ENCODE assay signal across 21 cellular contexts in the genomic region with DNA sequence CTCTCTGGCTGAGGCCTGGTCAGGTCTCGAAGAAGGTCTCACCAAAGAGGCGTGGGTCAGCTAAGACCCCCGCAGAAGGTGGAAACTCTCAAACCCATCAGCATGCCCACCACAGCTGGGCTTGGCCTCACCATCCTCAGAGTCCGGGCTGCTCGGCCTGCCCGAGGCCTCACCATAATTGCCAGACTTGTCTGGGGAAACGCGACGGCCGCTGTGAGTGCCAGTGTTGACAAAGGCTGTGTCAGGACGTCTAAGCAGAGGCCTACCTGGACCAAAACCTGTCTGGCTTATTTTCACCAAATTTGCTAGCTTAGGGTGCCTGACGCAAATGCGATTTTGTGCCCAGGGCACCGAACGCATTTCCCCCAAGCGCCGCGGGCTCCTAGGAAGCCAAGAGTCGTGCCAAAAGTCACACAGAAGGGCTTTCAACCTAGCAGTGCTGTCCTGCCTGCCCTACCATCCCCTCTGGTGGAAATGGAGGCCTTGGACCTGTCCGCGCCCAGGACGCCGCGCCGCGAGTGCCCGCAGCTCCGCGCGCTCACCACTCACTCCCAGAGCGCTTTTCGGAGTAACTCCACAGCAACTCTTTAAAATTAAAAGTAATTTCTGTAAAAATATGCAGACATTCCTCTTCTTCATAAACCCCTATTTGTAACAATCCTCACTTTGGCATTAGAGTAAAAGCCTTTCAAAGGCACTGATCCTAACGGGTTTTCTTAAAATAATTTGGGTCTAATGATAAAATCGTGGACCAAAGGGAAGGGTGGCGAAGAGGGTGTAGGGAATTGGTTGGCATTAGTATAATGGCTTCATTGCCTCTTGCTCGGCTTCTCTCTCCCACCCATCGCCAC. TPM values are rescaled to one million over a fixed set of nuclear protein-coding genes. Genes with fewer than 3 reads are reported as not detected.
DNase-seq lines count a peak whose midpoint lies in the region; ATAC-seq and TF ChIP-seq lines count a peak whose summit lies in the region.
"Had no signal": no experiment of that assay in that cellular context is flagged by ENCODE, and none has a peak within 500 bp of the region (broad histone marks: within the 10 kb centered on the region; RNA-seq: fewer than 3 reads in every experiment).

No MANE protein-coding gene starts in this region.

- no peaks in the 10 kb centered on the region for H3K36me3 Mint-ChIP-seq in endodermal cell (ENCODE audit: low read depth)

- peaks cover 8% of the 10 kb centered on the region for H3K4me1 Mint-ChIP-seq in endodermal cell

- dilution Hi-C loops in mammary epithelial cell (cut with HindIII; ENCODE audit: low sequenced_read_pairs): no loop called here

- H3K27ac ChIP-seq in breast epithelium (no peak overlapping the region), mammary epithelial cell (ENCODE audit: insufficient read depth, low read depth, low read length) (no peak overlapping the region), endodermal cell (ENCODE audit: low read depth, low read length) (no peak overlapping the region), mesodermal cell (ENCODE audit: low read depth, low read length, severe bottlenecking) (no peak overlapping the region), suprapubic skin (no peak overlapping the region)
- H3K27ac ChIP-seq: colonic mucosa, esophagus muscularis mucosa, heart right ventricle, stomach had no signal

- no peak overlapping the region for H3K4me2 ChIP-seq in mammary epithelial cell (ENCODE audit: insufficient read depth, low read depth, low read length)

- peaks cover 0 to 20% of the 10 kb centered on the region in 2 donors for H3K9me3 ChIP-seq in breast epithelium
- H3K9me3 ChIP-seq in mammary epithelial cell (replicated peaks; ENCODE audit: insufficient read depth, low read length): peaks cover 7% of the 10 kb centered on the region
- H3K9me3 ChIP-seq in endodermal cell (ENCODE audit: control insufficient read depth, low read length): no peaks in the 10 kb centered on the region
- no peaks in the 10 kb centered on the region for H3K9me3 ChIP-seq in mesodermal cell (ENCODE audit: control insufficient read depth, low read length)
- no peaks in the 10 kb centered on the region for H3K9me3 ChIP-seq in suprapubic skin
- H3K9me3 ChIP-seq: colonic mucosa had no signal

- no peak overlapping the region for H2AFZ ChIP-seq in mammary epithelial cell (ENCODE audit: low read depth, low read length)

- H3K79me2 ChIP-seq in mammary epithelial cell (ENCODE audit: insufficient read depth, low read length): no peaks in the 10 kb centered on the region

- H3K4me3 ChIP-seq in breast epithelium (peak overlapping the region in 2 of 3 donors; percentile 53 to 61), mammary epithelial cell (replicated peaks in 1 of 3; ENCODE audit: insufficient read depth in 1 of 3, low read depth in 2 of 3, low read length in 3 of 3) (no peak overlapping the region), endodermal cell (ENCODE audit: low read length) (peak overlapping the region; percentile 93), mesodermal cell (ENCODE audit: extremely low read depth, insufficient read depth, low read length, poor library complexity, severe bottlenecking) (peak overlapping the region; percentile 52), suprapubic skin (peak overlapping the region; percentile 56)
- H3K4me3 ChIP-seq: colonic mucosa had no signal

- H3K4me1 ChIP-seq in breast epithelium (no peaks in the 10 kb centered on the region), mammary epithelial cell (ENCODE audit: insufficient read depth, low read length) (peaks cover 5% of the 10 kb centered on the region), endodermal cell (ENCODE audit: control insufficient read depth, insufficient read depth, low read length) (peaks cover 2% of the 10 kb centered on the region), mesodermal cell (ENCODE audit: control insufficient read depth, insufficient read depth, low read length, poor library complexity, severe bottlenecking) (no peaks in the 10 kb centered on the region), suprapubic skin (peaks cover 24% of the 10 kb centered on the region)
- H3K4me1 ChIP-seq: colonic mucosa had no signal

- H3K36me3 ChIP-seq in breast epithelium: no peaks in the 10 kb centered on the region
- H3K36me3 ChIP-seq in mammary epithelial cell (ENCODE audit: insufficient read depth, low read length): no peaks in the 10 kb centered on the region
- H3K36me3 ChIP-seq in endodermal cell (ENCODE audit: control insufficient read depth, insufficient read depth, low read length): no peaks in the 10 kb centered on the region
- H3K36me3 ChIP-seq in mesodermal cell (ENCODE audit: control insufficient read depth, insufficient read depth, low read length): no peaks in the 10 kb centered on the region
- no peaks in the 10 kb centered on the region for H3K36me3 ChIP-seq in suprapubic skin
- H3K36me3 ChIP-seq: colonic mucosa, esophagus muscularis mucosa, heart right ventricle, stomach had no signal

- no peak overlapping the region for H3K27ac Mint-ChIP-seq in endodermal cell
- H3K27ac Mint-ChIP-seq: activated CD4-positive, alpha-beta memory T cell treated with anti-CD3 and anti-CD28 coated beads for 36 hours; CD14-positive monocyte had no signal

- CTCF ChIA-PET in mammary epithelial cell (lab: Charles Lee; ENCODE audit: low non-redundant PET) (no interaction called here), GM10248 (lab: Yijun Ruan, JAX) (interaction anchor here (2.1 kb wide), 1 partner anchor 28 kb away, joined by 5 read pairs; no protein-coding TSS in a partner anchor)

- H3K27me3 ChIP-seq in breast epithelium (peaks cover 0 to 92% of the 10 kb centered on the region in 2 donors), mammary epithelial cell (ENCODE audit: insufficient read depth, low read length) (peaks cover 71% of the 10 kb centered on the region), endodermal cell (ENCODE audit: control insufficient read depth, insufficient read depth, low read length, poor library complexity, severe bottlenecking) (peaks cover 78% of the 10 kb centered on the region), suprapubic skin (peaks cover 100% of the 10 kb centered on the region)

- TF ChIP-seq EP300 in suprapubic skin (IDR thresholded peaks at IDR 0.05): no peak

- no peak for TF ChIP-seq CTCF in breast epithelium (IDR thresholded peaks at IDR 0.05)
- TF ChIP-seq CTCF in mammary epithelial cell (conservative IDR thresholded peaks at IDR 0.05 in 1 of 2, IDR thresholded peaks at IDR 0.05 in 1 of 2; ENCODE audit: extremely low read depth in 1 of 2, insufficient read depth in 1 of 2, low read depth in 1 of 2, low read length in 2 of 2): no peak
- no peak for TF ChIP-seq CTCF in endodermal cell (conservative IDR thresholded peaks at IDR 0.05)
- TF ChIP-seq CTCF in suprapubic skin (IDR thresholded peaks at IDR 0.05): no peak
- TF ChIP-seq CTCF in GM10248 (IDR thresholded peaks at IDR 0.05; ENCODE audit: control extremely low read depth, extremely low read depth, low read depth, missing control alignments): no peak

- H3K9me3 Mint-ChIP-seq in endodermal cell: no peaks in the 10 kb centered on the region

- H4K20me1 ChIP-seq in mammary epithelial cell (ENCODE audit: insufficient read depth, low read length): no peaks in the 10 kb centered on the region

- no peak for ATAC-seq in GM21381 (IDR thresholded peaks at IDR 0.05; ENCODE audit: unreplicated experiment)
- ATAC-seq: heart right ventricle had no signal

- intact Hi-C loops in breast epithelium (cut with DNase I; ENCODE audit: low total_unique reads) (no loop called here), mammary epithelial cell (cut with micrococcal nuclease) (no loop called here)

- DNase-seq in breast epithelium (ENCODE audit: low spot score in 2 of 2) (no peak), mammary epithelial cell (no peak), endodermal cell (peak; percentile 86), suprapubic skin (ENCODE audit: low spot score in 2 of 2) (no peak), GM10248 (ENCODE audit: extremely low spot score) (no peak), NCI-H226 (no peak)
- DNase-seq: activated CD4-positive, alpha-beta memory T cell treated with anti-CD3 and anti-CD28 coated beads for 36 hours; colonic mucosa; GDM1; NCI-H1436 treated with DMSO at 0.1 percent for 48 hours; stimulated activated CD4-positive, alpha-beta T cell treated with anti-CD3 and anti-CD28 coated beads, Interleukin-12 subunit alpha, Interleukin-12 subunit beta, amount 100 ng/mL, for 4 hours; stomach had no signal

- BruUV-seq in mammary epithelial cell (replicated peaks; lab: Mats Ljungman, UMichigan): no TSS peak

- peak overlapping the region; percentile 87 for H3K4me3 Mint-ChIP-seq in endodermal cell
- H3K4me3 Mint-ChIP-seq: activated CD4-positive, alpha-beta memory T cell treated with anti-CD3 and anti-CD28 coated beads for 36 hours had no signal

- POLR2A ChIA-PET in GM10248 (lab: Yijun Ruan, JAX): no interaction called here

- H3K27me3 Mint-ChIP-seq in endodermal cell (ENCODE audit: insufficient read depth): peaks cover 56% of the 10 kb centered on the region

- in situ Hi-C loops in mammary epithelial cell (cut with MboI; ENCODE audit: low sequenced_read_pairs in 2 of 2): no loop called here

- TF ChIP-seq POLR2A in breast epithelium (IDR thresholded peaks at IDR 0.05): no peak
- TF ChIP-seq POLR2A in suprapubic skin (IDR thresholded peaks at IDR 0.05): no peak

- WGBS in mammary epithelial cell (ENCODE audit: low coverage, missing lambda C conversion rate): 25% methylated on average over 27 of the region's 37 CpGs
- WGBS in endodermal cell (ENCODE audit: insufficient coverage in 1 of 2, insufficient read length in 1 of 2), 2 experiments: 25 to 61% methylated on average over 21 to 36 of the region's 37 CpGs
- WGBS in mesodermal cell (ENCODE audit: insufficient coverage in 2 of 2), 2 experiments: 54 to 64% methylated on average over 19 to 23 of the region's 37 CpGs
- 51% methylated on average over 28 of the region's 37 CpGs for WGBS in suprapubic skin

- H3K9ac ChIP-seq in mammary epithelial cell (ENCODE audit: insufficient read depth, low read length) (no peak overlapping the region), endodermal cell (ENCODE audit: extremely low read depth, low read length, poor library complexity, severe bottlenecking) (no peak overlapping the region)

RNA-seq across cellular contexts. Expression of a gene that starts 1.2 kb away (rescaled TPM):
- total RNA-seq in breast epithelium (1 to 10 TPM in 1 of 3 donors, not detected in 2; 2.9 TPM), mammary epithelial cell (not detected), endodermal cell (1 to 10 TPM in 1 of 2 donors, under 1 TPM in 1; 0.40 to 1.3 TPM), suprapubic skin (1 to 10 TPM in 2 of 4 donors, under 1 TPM in 1, not detected in 1; 0.56 to 2.0 (median 1.7) TPM)
- polyA plus RNA-seq in mammary epithelial cell: not detected
- polyA minus RNA-seq in mammary epithelial cell: not detected
- 3.6 TPM for polyA plus RNA-seq in endodermal cell (2013, experiment 1 of 2)
- 2.5 TPM for polyA plus RNA-seq in endodermal cell (2013, experiment 2 of 2)
- 3.9 TPM for polyA plus RNA-seq in mesodermal cell (2013, experiment 1 of 2)
- 4.7 TPM for polyA plus RNA-seq in mesodermal cell (2013, experiment 2 of 2)
- total RNA-seq: A172; activated CD4-positive, alpha-beta memory T cell treated with anti-CD3 and anti-CD28 coated beads for 36 hours; colonic mucosa; heart right ventricle; LHCN-M2; lung microvascular endothelial cell; osteoblast; stomach had no signal
- polyA plus RNA-seq: CD14-positive monocyte, stomach had no signal

Comparison
In these comparisons a context has a peak if more than half of its experiments do, and no peak if none do; other contexts are left out.
1. H3K4me3 ChIP-seq: peak in breast epithelium (2 of 3), endodermal cell (single experiment), mesodermal cell (single experiment) and suprapubic skin (single experiment); none in mammary epithelial cell (0 of 3).